In genomic region chr1:231896806-231897205, GRCh38 we compare ENCODE assay signal across 27 cellular contexts.
"Had no signal": no experiment of that assay in that cellular context is flagged by ENCODE, and none has a peak within 500 bp of the region (broad histone marks: within the 10 kb centered on the region; RNA-seq: fewer than 3 reads in every experiment).

No MANE protein-coding gene starts in this region.

- H3K27me3 Mint-ChIP-seq: memory B cell; naive thymus-derived CD4-positive, alpha-beta T cell; natural killer cell treated with Interleukin-12 subunit alpha and Interleukin-12 subunit beta and Interleukin-15 and Interleukin-18, amount 100 ng/mL, for 72 hours; progenitor cell of endocrine pancreas; stimulated activated naive CD8-positive, alpha-beta T cell treated with anti-CD3 and anti-CD28 coated beads, Interleukin-15, Interleukin-2, amounts not matched to agents 100 ng/mL and 50 ng/mL, for 24 hours had no signal

- H3K4me3 ChIP-seq: left ventricle myocardium inferior, lung, mucosa of descending colon, ovary, skin epidermis, suprapubic skin, thoracic aorta, tibial artery, upper lobe of right lung had no signal

- DNase-seq: hypothalamus; immature natural killer cell; left ventricle myocardium inferior; midbrain; mucosa of descending colon; naive thymus-derived CD4-positive, alpha-beta T cell; ovary; retina; right cardiac atrium; stimulated activated CD4-positive, alpha-beta T cell treated with anti-CD3 and anti-CD28 coated beads, Interleukin-12 subunit alpha, Interleukin-12 subunit beta, amount 100 ng/mL, for 4 hours; stimulated activated CD4-positive, alpha-beta T cell treated with anti-CD3 and anti-CD28 coated beads, Interleukin-15, amount 100 ng/mL, for 24 hours; stimulated activated CD4-positive, alpha-beta T cell treated with anti-CD3 and anti-CD28 coated beads, Interleukin-2, amount 100 ng/mL, for 24 hours; stimulated activated CD4-positive, alpha-beta T cell treated with anti-CD3 and anti-CD28 coated beads, Interleukin-4, amount 100 ng/mL, for 1 hour; tibial artery; trophoblast cell; upper lobe of right lung had no signal

- FAIRE-seq: islet of Langerhans, urothelium cell line had no signal

- H3K27ac ChIP-seq: left ventricle myocardium inferior, ovary, skin epidermis, suprapubic skin, thoracic aorta, tibial artery, upper lobe of right lung had no signal

- H3K9me3 ChIP-seq: mucosa of descending colon, ovary, suprapubic skin, thoracic aorta, upper lobe of right lung had no signal

- H3K36me3 Mint-ChIP-seq: immature natural killer cell; natural killer cell treated with Interleukin-12 subunit alpha and Interleukin-12 subunit beta and Interleukin-15 and Interleukin-18, amount 100 ng/mL, for 72 hours had no signal

- ATAC-seq: mucosa of descending colon; naive thymus-derived CD4-positive, alpha-beta T cell; natural killer cell treated with Interleukin-12 subunit alpha and Interleukin-12 subunit beta and Interleukin-15 and Interleukin-18, amount 100 ng/mL, for 72 hours; right cardiac atrium; sciatic nerve; upper lobe of right lung had no signal

- H3K4me1 Mint-ChIP-seq: memory B cell had no signal

- H3K9me3 Mint-ChIP-seq: immature natural killer cell; memory B cell; natural killer cell treated with Interleukin-12 subunit alpha and Interleukin-12 subunit beta and Interleukin-15 and Interleukin-18, amount 100 ng/mL, for 72 hours; stimulated activated naive CD8-positive, alpha-beta T cell treated with anti-CD3 and anti-CD28 coated beads, Interleukin-15, Interleukin-2, amounts not matched to agents 100 ng/mL and 50 ng/mL, for 24 hours had no signal

- H3K27me3 ChIP-seq: ovary, suprapubic skin, tibial artery, upper lobe of right lung had no signal

- H3K27ac Mint-ChIP-seq: immature natural killer cell; memory B cell; natural killer cell treated with Interleukin-12 subunit alpha and Interleukin-12 subunit beta and Interleukin-15 and Interleukin-18, amount 100 ng/mL, for 72 hours; progenitor cell of endocrine pancreas; stimulated activated naive CD8-positive, alpha-beta T cell treated with anti-CD3 and anti-CD28 coated beads, Interleukin-15, Interleukin-2, amounts not matched to agents 100 ng/mL and 50 ng/mL, for 24 hours had no signal

- H3K4me1 ChIP-seq: tibial artery, upper lobe of right lung had no signal

- H3K36me3 ChIP-seq: left ventricle myocardium inferior, ovary, suprapubic skin, thoracic aorta, tibial artery, upper lobe of right lung had no signal

- H3K4me3 Mint-ChIP-seq: immature natural killer cell; memory B cell; naive thymus-derived CD4-positive, alpha-beta T cell; natural killer cell treated with Interleukin-12 subunit alpha and Interleukin-12 subunit beta and Interleukin-15 and Interleukin-18, amount 100 ng/mL, for 72 hours; stimulated activated naive CD8-positive, alpha-beta T cell treated with anti-CD3 and anti-CD28 coated beads, Interleukin-15, Interleukin-2, amounts not matched to agents 100 ng/mL and 50 ng/mL, for 24 hours had no signal
